In genomic region chr1:40037254-40037653, GRCh38 we compare ENCODE assay signal across 8 cellular contexts. TPM values are rescaled to one million over a fixed set of nuclear protein-coding genes. Genes with fewer than 3 reads are reported as not detected.
A peak's percentile ranks its signal among the peaks of the same experiment; 100 is the strongest.
DNase-seq lines count a peak whose midpoint lies in the region; ATAC-seq and TF ChIP-seq lines count a peak whose summit lies in the region.
"Not testable (repeated sequence)": the region's sequence is repeated elsewhere in the genome, so short reads cannot be mapped to it uniquely, and the experiment has no call there.

No MANE protein-coding gene starts in this region.

- not testable (repeated sequence) for H3K9me3 Mint-ChIP-seq in CD14-positive monocyte; activated naive CD4-positive, alpha-beta T cell treated with anti-CD3 and anti-CD28 coated beads, Interleukin-2, amount 50 U/mL, for 24 hours; chondrocyte (ENCODE audit: low read depth)

- not testable (repeated sequence) for H3K27me3 ChIP-seq in foreskin keratinocyte; muscle layer of colon (ENCODE audit: control insufficient read depth in 1 of 2, insufficient read depth in 2 of 2, low read length in 2 of 2); psoas muscle (ENCODE audit: insufficient read depth in 3 of 3, low read length in 2 of 3)

- H3K4me3 Mint-ChIP-seq in CD14-positive monocyte; activated naive CD4-positive, alpha-beta T cell treated with anti-CD3 and anti-CD28 coated beads, Interleukin-2, amount 50 U/mL, for 24 hours; chondrocyte (ENCODE audit: unreplicated experiment): not testable (repeated sequence)

- CTCF ChIA-PET in RWPE1 (lab: Yijun Ruan, JAX), result not testable (repeated sequence)

- not testable (repeated sequence) for TF ChIP-seq CTCF in CD14-positive monocyte (IDR thresholded peaks at IDR 0.05); RWPE1 (conservative IDR thresholded peaks at IDR 0.05; ENCODE audit: low read depth); chondrocyte (IDR thresholded peaks at IDR 0.05); foreskin keratinocyte (conservative IDR thresholded peaks at IDR 0.05); psoas muscle (IDR thresholded peaks at IDR 0.05)

- not testable (repeated sequence) for H3K9ac ChIP-seq in muscle layer of colon (ENCODE audit: low read length)

- peak overlapping the region; percentile 84 for H3K27ac ChIP-seq in RWPE1
- H3K27ac ChIP-seq in foreskin keratinocyte, result peak overlapping the region; percentile 72
- peak overlapping the region; percentile 73 for H3K27ac ChIP-seq in muscle layer of colon (ENCODE audit: low read depth, low read length)
- H3K27ac ChIP-seq in psoas muscle, result peak overlapping the region; percentile 100
- peak overlapping the region; percentile 35 for H3K27ac ChIP-seq in substantia nigra (ENCODE audit: low read depth, low read length, poor library complexity, severe bottlenecking)

- H3K27ac Mint-ChIP-seq in CD14-positive monocyte (peak overlapping the region in 4 of 7 donors; percentile 15 to 99 (median 76)), chondrocyte (ENCODE audit: unreplicated experiment) (peak overlapping the region; percentile 34)
- H3K27ac Mint-ChIP-seq in activated naive CD4-positive, alpha-beta T cell treated with anti-CD3 and anti-CD28 coated beads, Interleukin-2, amount 50 U/mL, for 24 hours, result peak overlapping the region; percentile 84

- WGBS in psoas muscle, 3 donors, result 81 to 90% (median 89%) methylated on average over 8 of the region's 8 CpGs

- H3K4me1 Mint-ChIP-seq in CD14-positive monocyte (peaks cover 79% of the 10 kb centered on the region), chondrocyte (ENCODE audit: low read depth) (peaks cover 45% of the 10 kb centered on the region)
- peaks cover 73% of the 10 kb centered on the region for H3K4me1 Mint-ChIP-seq in activated naive CD4-positive, alpha-beta T cell treated with anti-CD3 and anti-CD28 coated beads, Interleukin-2, amount 50 U/mL, for 24 hours

- not testable (repeated sequence) for H3K36me3 Mint-ChIP-seq in CD14-positive monocyte; activated naive CD4-positive, alpha-beta T cell treated with anti-CD3 and anti-CD28 coated beads, Interleukin-2, amount 50 U/mL, for 24 hours; chondrocyte (ENCODE audit: low read depth)

- POLR2A ChIA-PET in RWPE1 (lab: Yijun Ruan, JAX; ENCODE audit: low non-redundant PET), result not testable (repeated sequence)

- not testable (repeated sequence) for H3K9me3 ChIP-seq in muscle layer of colon (ENCODE audit: low read length); psoas muscle

- DNase-seq in CD14-positive monocyte (ENCODE audit: low spot score); RWPE1 (ENCODE audit: low spot score); chondrocyte (ENCODE audit: low spot score); foreskin keratinocyte; psoas muscle; substantia nigra (lab: John Stamatoyannopoulos, UW): not testable (repeated sequence)

- not testable (repeated sequence) for H3K36me3 ChIP-seq in muscle layer of colon (ENCODE audit: insufficient read depth, low read length); psoas muscle (ENCODE audit: insufficient read depth in 1 of 2, low read depth in 1 of 2)

- not testable (repeated sequence) for H3K27me3 Mint-ChIP-seq in CD14-positive monocyte (ENCODE audit: low read depth in 3 of 3); activated naive CD4-positive, alpha-beta T cell treated with anti-CD3 and anti-CD28 coated beads, Interleukin-2, amount 50 U/mL, for 24 hours; chondrocyte (ENCODE audit: low read depth)

- intact Hi-C loops in CD14-positive monocyte (cut with micrococcal nuclease), result loop anchor here (5.0 to 10.0 kb wide), 2 partner anchors 52 to 150 kb away; no protein-coding TSS in a partner anchor
- intact Hi-C loops in psoas muscle (cut with DNase I), result not testable (repeated sequence)

- H3K4me1 ChIP-seq in foreskin keratinocyte (peaks cover 21% of the 10 kb centered on the region), muscle layer of colon (ENCODE audit: insufficient read depth, low read length) (peaks cover 33% of the 10 kb centered on the region), psoas muscle (peaks cover 48% of the 10 kb centered on the region)

- not testable (repeated sequence) for H3K4me3 ChIP-seq in muscle layer of colon (ENCODE audit: low read depth in 1 of 2, low read length in 2 of 2); psoas muscle

- not testable (repeated sequence) for ATAC-seq in foreskin keratinocyte, psoas muscle

RNA-seq across cellular contexts. Expression of gene CAP1, which starts 3.3 kb away (rescaled TPM):
- polyA plus RNA-seq in CD14-positive monocyte, result 100 to 1,000 TPM; 876 to 941 TPM
- total RNA-seq in chondrocyte, result 415 to 576 TPM (median 558 TPM) in 3 replicates
- total RNA-seq in foreskin keratinocyte, result 787 and 894 TPM in 2 replicates
- polyA plus RNA-seq in foreskin keratinocyte, result 440 and 451 TPM in 2 replicates
- 10 to 100 TPM; 34.2 to 71.0 (median 61.9) TPM for total RNA-seq in psoas muscle
- 100 to 1,000 TPM in 1 of 3 donors, 10 to 100 TPM in 2; 33.7 to 116 (median 56.6) TPM for polyA plus RNA-seq in psoas muscle

RNA-seq across cellular contexts. Expression of gene PPT1, which starts 59.8 kb away (rescaled TPM):
- polyA plus RNA-seq in CD14-positive monocyte (1,000 to 10,000 TPM in 1 of 2 donors, 100 to 1,000 TPM in 1; 658 to 1,143 TPM), foreskin keratinocyte (57.6 and 59.6 TPM in 2 replicates), psoas muscle (10 to 100 TPM; 13.4 to 21.8 (median 17.4) TPM)
- total RNA-seq in chondrocyte (48.3 to 79.0 TPM (median 48.6 TPM) in 3 replicates), foreskin keratinocyte (72.9 and 83.5 TPM in 2 replicates), psoas muscle (10 to 100 TPM; 14.9 to 20.8 (median 19.1) TPM)

Comparison
In these comparisons a context has a peak if more than half of its experiments do, and no peak if none do; other contexts are left out.
1. H3K27ac Mint-ChIP-seq: peak in every context shown above with its lines; median percentile 84 in activated naive CD4-positive, alpha-beta T cell treated with anti-CD3 and anti-CD28 coated beads, Interleukin-2, amount 50 U/mL, for 24 hours; 76 in CD14-positive monocyte; 34 in chondrocyte.
2. H3K27ac ChIP-seq: peak in every context shown above with its lines; median percentile 100 in psoas muscle; 84 in RWPE1; 73 in muscle layer of colon; 72 in foreskin keratinocyte; 35 in substantia nigra.